ENCODE assay signal across 17 cellular contexts in the genomic region with DNA sequence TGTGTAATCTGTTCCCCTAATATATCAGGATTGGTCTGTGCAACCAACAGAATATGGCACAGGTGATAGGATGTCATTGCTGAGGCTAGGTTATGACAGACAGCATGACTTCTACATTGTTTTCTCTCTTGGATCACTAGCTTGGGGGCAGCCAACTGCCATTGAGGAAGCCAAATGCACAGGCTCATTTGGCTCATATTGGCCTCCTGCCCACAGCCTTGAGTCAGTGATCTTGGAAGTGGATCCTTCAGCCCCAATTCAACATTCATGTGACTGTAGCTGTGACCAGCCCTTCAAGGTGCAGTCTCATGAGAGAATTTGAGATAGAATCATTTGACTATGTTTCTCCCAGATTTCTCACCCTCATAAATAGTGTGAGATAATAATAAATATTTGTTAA.
"Had no signal": no experiment of that assay in that cellular context is flagged by ENCODE, and none has a peak within 500 bp of the region (broad histone marks: within the 10 kb centered on the region; RNA-seq: fewer than 3 reads in every experiment).

No MANE protein-coding gene starts in this region.

- H3K9me3 ChIP-seq: gastroesophageal sphincter, neutrophil, upper lobe of right lung had no signal

- H3K4me1 ChIP-seq: gastroesophageal sphincter, parathyroid adenoma, upper lobe of right lung had no signal

- DNase-seq: activated CD4-positive, alpha-beta T cell treated with anti-CD3 and anti-CD28 coated beads, Interleukin-2, amount 10 ng/mL, durations not matched to agents 7 days and 5 days; activated CD8-positive, alpha-beta memory T cell treated with anti-CD3 and anti-CD28 coated beads, Interleukin-2, amount 50 U/mL, for 48 hours; activated gamma-delta T cell; activated T-cell treated with anti-CD3 and anti-CD28 coated beads, Interleukin-2, amount 50 U/mL, for 72 hours; brain microvascular endothelial cell; erythroblast; mammary epithelial cell; naive thymus-derived CD4-positive, alpha-beta T cell; retina; stimulated activated CD4-positive, alpha-beta T cell treated with anti-CD3 and anti-CD28 coated beads, Interleukin-4, amount 100 ng/mL, for 4 hours; stimulated activated CD8-positive, alpha-beta memory T cell treated with anti-CD3 and anti-CD28 coated beads, Interleukin-4, amount 100 ng/mL, for 48 hours; stimulated activated naive CD8-positive, alpha-beta T cell treated with anti-CD3 and anti-CD28 coated beads, Interleukin-15, Interleukin-2, amounts not matched to agents 100 U/mL and 50 U/mL, for 24 hours; upper lobe of right lung had no signal

- H3K36me3 ChIP-seq: brain microvascular endothelial cell, gastroesophageal sphincter, neutrophil, upper lobe of right lung had no signal

- H3K4me3 ChIP-seq: gastroesophageal sphincter, skin epidermis, upper lobe of right lung had no signal

- H3K27me3 ChIP-seq: brain microvascular endothelial cell, gastroesophageal sphincter, neutrophil, upper lobe of right lung had no signal

- H3K27ac ChIP-seq: brain microvascular endothelial cell, gastroesophageal sphincter, neutrophil, parathyroid adenoma, skin epidermis, upper lobe of right lung had no signal
